Comparison of ENCODE assay signal across 11 cellular contexts in genomic region chr1:116693759-116694482, GRCh38. TPM values are rescaled to one million over a fixed set of nuclear protein-coding genes. Genes with fewer than 3 reads are reported as not detected.
DNase-seq lines count a peak whose midpoint lies in the region; ATAC-seq and TF ChIP-seq lines count a peak whose summit lies in the region.
"Had no signal": no experiment of that assay in that cellular context is flagged by ENCODE, and none has a peak within 500 bp of the region (broad histone marks: within the 10 kb centered on the region; RNA-seq: fewer than 3 reads in every experiment).

No MANE protein-coding gene starts in this region.

- intact Hi-C loops in esophagus squamous epithelium (cut with DNase I): no loop called here
- intact Hi-C loops in prostate gland (cut with DNase I): no loop called here

- H3K36me3 ChIP-seq in SK-N-MC (ENCODE audit: insufficient read depth, low read length) (no peaks in the 10 kb centered on the region), esophagus squamous epithelium (no peaks in the 10 kb centered on the region), prostate gland (no peaks in the 10 kb centered on the region)

- peak overlapping the region; percentile 42; the same call in 1 of the 2 replicates for H3K27ac ChIP-seq in SK-N-MC
- peak overlapping the region; percentile 79 to 86 (median 80) for H3K27ac ChIP-seq in esophagus squamous epithelium
- no peak overlapping the region for H3K27ac ChIP-seq in prostate gland

- no peak for ATAC-seq in stimulated activated naive B cell treated with anti-CD40 and anti-IgM and Interleukin-4, amounts not matched to agents 10 μg/mL and 1 μg/mL and 100 μg/mL, for 72 hours (replicated peaks)
- ATAC-seq in GM18907 (IDR thresholded peaks at IDR 0.05; ENCODE audit: unreplicated experiment) (no peak), HG03520 (IDR thresholded peaks at IDR 0.05; ENCODE audit: unreplicated experiment) (no peak)
- ATAC-seq: effector memory CD8-positive, alpha-beta T cell had no signal

- no peaks in the 10 kb centered on the region for H3K9me3 Mint-ChIP-seq in stimulated activated naive B cell treated with anti-CD40 and anti-IgM and Interleukin-4, amounts not matched to agents 10 μg/mL and 1 μg/mL and 100 μg/mL, for 72 hours
- H3K9me3 Mint-ChIP-seq: effector memory CD8-positive, alpha-beta T cell had no signal

- TF ChIP-seq CTCF in esophagus squamous epithelium (IDR thresholded peaks at IDR 0.05): no peak
- TF ChIP-seq CTCF in prostate gland (IDR thresholded peaks at IDR 0.05): no peak

- TF ChIP-seq POLR2A in esophagus squamous epithelium (IDR thresholded peaks at IDR 0.05) (no peak), prostate gland (IDR thresholded peaks at IDR 0.05) (no peak)

- H3K4me3 ChIP-seq in SK-N-MC (no peak overlapping the region), esophagus squamous epithelium (no peak overlapping the region), prostate gland (no peak overlapping the region)

- no peaks in the 10 kb centered on the region for H3K27me3 ChIP-seq in esophagus squamous epithelium
- no peaks in the 10 kb centered on the region for H3K27me3 ChIP-seq in prostate gland (replicated peaks; ENCODE audit: insufficient read depth)

- H3K4me1 ChIP-seq in esophagus squamous epithelium (peaks cover 13 to 79% (median 20%) of the 10 kb centered on the region in 3 donors), prostate gland (replicated peaks) (no peaks in the 10 kb centered on the region)

- peaks cover 0 to 1% of the 10 kb centered on the region in 2 donors for H3K4me1 Mint-ChIP-seq in stimulated activated naive B cell treated with anti-CD40 and anti-IgM and Interleukin-4, amounts not matched to agents 10 μg/mL and 1 μg/mL and 100 μg/mL, for 72 hours

- no peak overlapping the region for H3K9ac ChIP-seq in SK-N-MC (ENCODE audit: insufficient read length)

- H3K4me3 Mint-ChIP-seq in stimulated activated naive B cell treated with anti-CD40 and anti-IgM and Interleukin-4, amounts not matched to agents 10 μg/mL and 1 μg/mL and 100 μg/mL, for 72 hours: no peak overlapping the region
- H3K4me3 Mint-ChIP-seq: effector memory CD8-positive, alpha-beta T cell had no signal

- H3K36me3 Mint-ChIP-seq in stimulated activated naive B cell treated with anti-CD40 and anti-IgM and Interleukin-4, amounts not matched to agents 10 μg/mL and 1 μg/mL and 100 μg/mL, for 72 hours: no peaks in the 10 kb centered on the region

- no peaks in the 10 kb centered on the region for H3K27me3 Mint-ChIP-seq in stimulated activated naive B cell treated with anti-CD40 and anti-IgM and Interleukin-4, amounts not matched to agents 10 μg/mL and 1 μg/mL and 100 μg/mL, for 72 hours

- no peak overlapping the region for H3K27ac Mint-ChIP-seq in stimulated activated naive B cell treated with anti-CD40 and anti-IgM and Interleukin-4, amounts not matched to agents 10 μg/mL and 1 μg/mL and 100 μg/mL, for 72 hours
- H3K27ac Mint-ChIP-seq: effector memory CD8-positive, alpha-beta T cell had no signal

- H3K9me3 ChIP-seq in SK-N-MC (ENCODE audit: low read depth, low read length): no peaks in the 10 kb centered on the region
- no peaks in the 10 kb centered on the region for H3K9me3 ChIP-seq in esophagus squamous epithelium
- no peaks in the 10 kb centered on the region for H3K9me3 ChIP-seq in prostate gland

- 36 to 49% methylated on average over 5 of the region's 5 CpGs for WGBS in esophagus squamous epithelium, 2 donors
- WGBS in prostate gland: 62% methylated on average over 5 of the region's 5 CpGs

- DNase-seq in H4 (ENCODE audit: low spot score) (peak; percentile 67), SK-N-MC (ENCODE audit: low read depth, low spot score) (no peak), esophagus squamous epithelium (lab: John Stamatoyannopoulos, UW) (peak; percentile 6), prostate gland (ENCODE audit: low spot score) (peak; percentile 52), NCI-H446 (lab: John Stamatoyannopoulos, UW) (no peak)
- DNase-seq in stimulated activated naive B cell treated with anti-CD40 and anti-IgM and Interleukin-4, amounts not matched to agents 10 μg/mL and 1 μg/mL and 100 μg/mL, for 72 hours: no peak
- DNase-seq: effector memory CD8-positive, alpha-beta T cell; OCI-M1; stimulated activated CD4-positive, alpha-beta T cell treated with anti-CD3 and anti-CD28 coated beads, Interleukin-4, amount 100 ng/mL, for 4 hours had no signal

RNA-seq across cellular contexts. Expression of gene IGSF3, which starts 26.4 kb away (rescaled TPM):
- total RNA-seq in H4 (2014; rRNA removed; shearing (Covaris generic)): 10.7 and 10.8 TPM in 2 replicates
- 10 to 100 TPM; 42.2 to 60.0 (median 55.4) TPM for total RNA-seq in esophagus squamous epithelium
- 10 to 100 TPM; 23.2 to 30.4 TPM for total RNA-seq in prostate gland

Comparison
In these comparisons a context has a peak if more than half of its experiments do, and no peak if none do; other contexts are left out.
1. DNase-seq: peak in H4 (single experiment), esophagus squamous epithelium (single experiment) and prostate gland (single experiment); none in SK-N-MC (single experiment), stimulated activated naive B cell treated with anti-CD40 and anti-IgM and Interleukin-4, amounts not matched to agents 10 μg/mL and 1 μg/mL and 100 μg/mL, for 72 hours (single experiment) and NCI-H446 (0 of 2).
2. H3K27ac ChIP-seq: peak in SK-N-MC (single experiment) and esophagus squamous epithelium (4 of 4); none in prostate gland (0 of 2).